ENCODE assay signal across 9 cellular contexts in the genomic region with DNA sequence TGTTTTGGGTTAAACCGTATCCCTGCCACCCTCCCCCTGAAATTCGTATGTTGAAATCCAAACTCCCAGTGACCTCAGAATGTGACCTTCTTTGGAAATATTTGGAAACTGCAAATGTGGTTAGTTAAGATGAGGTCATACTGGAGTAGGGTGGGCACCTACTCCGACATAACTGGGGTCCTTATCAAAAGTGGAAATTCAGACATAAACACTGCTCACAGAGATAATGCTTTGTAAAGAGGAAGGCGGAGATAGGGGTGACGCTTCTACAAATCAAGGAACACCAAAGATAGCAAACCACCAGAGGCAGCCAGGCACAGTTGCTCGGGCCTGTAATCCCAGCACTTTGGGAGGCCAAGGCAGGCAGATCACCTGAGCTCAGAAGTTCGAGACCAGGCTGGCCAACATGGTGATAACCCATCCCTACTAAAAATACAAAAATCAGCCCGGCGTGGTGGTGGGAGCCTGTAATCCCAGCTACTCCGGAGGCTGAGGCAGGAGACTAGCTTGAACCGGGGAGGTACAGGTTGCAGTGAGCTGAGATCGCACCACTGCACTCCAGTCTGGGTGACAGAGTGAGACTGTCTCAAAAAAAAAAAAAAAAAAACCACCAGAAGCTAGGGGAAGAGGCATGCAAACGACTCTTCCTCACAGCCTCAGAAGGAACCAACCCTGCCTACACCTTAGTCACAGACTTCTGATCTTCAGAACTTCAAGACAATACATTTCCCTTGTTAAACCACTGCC. TPM values are rescaled to one million over a fixed set of nuclear protein-coding genes. Genes with fewer than 3 reads are reported as not detected.
DNase-seq lines count a peak whose midpoint lies in the region; ATAC-seq, FAIRE-seq and TF ChIP-seq lines count a peak whose summit lies in the region.
"Had no signal": no experiment of that assay in that cellular context is flagged by ENCODE, and none has a peak within 500 bp of the region (broad histone marks: within the 10 kb centered on the region; RNA-seq: fewer than 3 reads in every experiment).

No MANE protein-coding gene starts in this region.

- DNase-seq in GM12892 (ENCODE audit: insufficient read length) (peak; percentile 29), SKM-1 treated with dmso at 0.1 percent for 144 hours (lab: John Stamatoyannopoulos, UW; ENCODE audit: unreplicated experiment) (peak; percentile 32), dedifferentiated amniotic fluid mesenchymal stem cell (ENCODE audit: extremely low spot score) (peak; percentile 16), mucosa of gallbladder (ENCODE audit: low spot score) (no peak), NCI-H82 treated with DMSO at 0.1 percent for 48 hours (lab: John Stamatoyannopoulos, UW; ENCODE audit: unreplicated experiment) (no peak), HEK293T (ENCODE audit: extremely low spot score) (no peak)

- POLR2A ChIA-PET in HEK293T (lab: Yijun Ruan, JAX) = no interaction called here

- peak; percentile 67 for ATAC-seq in HG02588 (IDR thresholded peaks at IDR 0.05; ENCODE audit: unreplicated experiment)
- ATAC-seq in GM18519 (IDR thresholded peaks at IDR 0.05; ENCODE audit: low FRiP score, unreplicated experiment) = no peak

- FAIRE-seq in GM12892 (lab: Jason Lieb, UNC) = peak; percentile 62
- FAIRE-seq: endometrium had no signal

- no peak for TF ChIP-seq POLR2A in GM12892 (IDR thresholded peaks at IDR 0.05; ENCODE audit: low read depth, low read length)

- CTCF ChIA-PET in HEK293T (lab: Yijun Ruan, JAX) = interaction anchor here (0.7 kb wide), 1 partner anchor 14 kb away, joined by 3 read pairs; no protein-coding TSS in a partner anchor

TF ChIP-seq in HEK293T, 16 proteins besides CTCF, POLR2A, EP300 and RAD21:
- no peak for TF ChIP-seq ELF4 (IDR thresholded peaks at IDR 0.05)
- no peak for TF ChIP-seq TARDBP (IDR thresholded peaks at IDR 0.05)
- TF ChIP-seq CTBP1 (IDR thresholded peaks at IDR 0.05; ENCODE audit: borderline replicate concordance) = no peak
- no peak for TF ChIP-seq FOXK2 (IDR thresholded peaks at IDR 0.05)
- TF ChIP-seq FOXM1 (IDR thresholded peaks at IDR 0.05; ENCODE audit: borderline replicate concordance) = no peak
- no peak for TF ChIP-seq L3MBTL2 (conservative IDR thresholded peaks at IDR 0.05)
- TF ChIP-seq SUZ12 (IDR thresholded peaks at IDR 0.05) = no peak
- no peak for TF ChIP-seq LEF1 (IDR thresholded peaks at IDR 0.05; ENCODE audit: borderline replicate concordance)
- TF ChIP-seq HDGF (IDR thresholded peaks at IDR 0.05; ENCODE audit: borderline replicate concordance) = no peak
- TF ChIP-seq, protein P1, sequence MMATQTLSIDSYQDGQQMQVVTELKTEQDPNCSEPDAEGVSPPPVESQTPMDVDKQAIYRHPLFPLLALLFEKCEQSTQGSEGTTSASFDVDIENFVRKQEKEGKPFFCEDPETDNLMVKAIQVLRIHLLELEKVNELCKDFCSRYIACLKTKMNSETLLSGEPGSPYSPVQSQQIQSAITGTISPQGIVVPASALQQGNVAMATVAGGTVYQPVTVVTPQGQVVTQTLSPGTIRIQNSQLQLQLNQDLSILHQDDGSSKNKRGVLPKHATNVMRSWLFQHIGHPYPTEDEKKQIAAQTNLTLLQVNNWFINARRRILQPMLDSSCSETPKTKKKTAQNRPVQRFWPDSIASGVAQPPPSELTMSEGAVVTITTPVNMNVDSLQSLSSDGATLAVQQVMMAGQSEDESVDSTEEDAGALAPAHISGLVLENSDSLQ (IDR thresholded peaks at IDR 0.05) = no peak
- no peak for TF ChIP-seq NFRKB (IDR thresholded peaks at IDR 0.05)

RNA-seq across cellular contexts. Expression of a gene that starts 51.1 kb away (rescaled TPM):
- polyA plus RNA-seq in GM12892 (2012; ENCODE audit: missing spikeins) = 66.6 TPM
- 124 TPM for total RNA-seq in mucosa of gallbladder

Comparison
In these comparisons a context has a peak if more than half of its experiments do, and no peak if none do; other contexts are left out.
1. DNase-seq: peak in GM12892 (single experiment), SKM-1 treated with dmso at 0.1 percent for 144 hours (single experiment) and dedifferentiated amniotic fluid mesenchymal stem cell (single experiment); none in mucosa of gallbladder (single experiment), NCI-H82 treated with DMSO at 0.1 percent for 48 hours (single experiment) and HEK293T (single experiment).